Comparison of ENCODE assay signal across 19 cellular contexts in genomic region chr19:18765224-18765623, GRCh38. TPM values are rescaled to one million over a fixed set of nuclear protein-coding genes. Genes with fewer than 3 reads are reported as not detected.
DNase-seq lines count a peak whose midpoint lies in the region; ATAC-seq, FAIRE-seq and TF ChIP-seq lines count a peak whose summit lies in the region.
"Had no signal": no experiment of that assay in that cellular context is flagged by ENCODE, and none has a peak within 500 bp of the region (broad histone marks: within the 10 kb centered on the region; RNA-seq: fewer than 3 reads in every experiment).

No MANE protein-coding gene starts in this region.

- WGBS in small intestine, 3 donors = 12 to 64% (median 31%) methylated on average over 8 of the region's 8 CpGs

- POLR2A ChIA-PET in RWPE1 (lab: Yijun Ruan, JAX; ENCODE audit: low non-redundant PET) = no interaction called here
- POLR2A ChIA-PET in naive thymus-derived CD8-positive, alpha-beta T cell (lab: Charles Lee) = interaction anchor here (0.7 to 1.2 kb wide), 2 partner anchors 9 to 168 kb away, joined by 3 read pairs; no protein-coding TSS in a partner anchor

- H3K4me3 Mint-ChIP-seq in naive thymus-derived CD8-positive, alpha-beta T cell = no peak overlapping the region
- H3K4me3 Mint-ChIP-seq: activated naive CD8-positive, alpha-beta T cell; CD4-positive, alpha-beta memory T cell had no signal

- CTCF ChIA-PET in RWPE1 (lab: Yijun Ruan, JAX) = interaction anchor here (0.9 kb wide), 1 partner anchor 9 kb away, joined by 4 read pairs; no protein-coding TSS in a partner anchor

- peaks cover 0 to 9% (median 3%) of the 10 kb centered on the region in 3 donors for H3K36me3 Mint-ChIP-seq in naive thymus-derived CD8-positive, alpha-beta T cell
- H3K36me3 Mint-ChIP-seq: activated naive CD8-positive, alpha-beta T cell had no signal

- peaks cover 0 to 3% of the 10 kb centered on the region in 2 donors for H3K4me1 ChIP-seq in small intestine (ENCODE audit: control insufficient read depth in 2 of 2, insufficient read depth in 1 of 2, low read depth in 1 of 2, low read length in 1 of 2)

- no peak for FAIRE-seq in small intestine (lab: Jason Lieb, UNC)
- FAIRE-seq: A204.1, G401.6 had no signal

- H3K4me3 ChIP-seq in small intestine (ENCODE audit: low read depth in 1 of 2, low read length in 2 of 2) = no peak overlapping the region
- H3K4me3 ChIP-seq: hepatocyte had no signal

- H3K36me3 ChIP-seq in small intestine (ENCODE audit: control insufficient read depth in 2 of 2, insufficient read depth in 2 of 2, low read length in 2 of 2) = no peaks in the 10 kb centered on the region

- DNase-seq in NCI-H748 (lab: John Stamatoyannopoulos, UW; ENCODE audit: unreplicated experiment) (peak; percentile 66), NCI-H748 treated with DMSO at 0.1 percent for 48 hours (lab: John Stamatoyannopoulos, UW) (no peak), NCI-H2107 treated with DMSO at 0.1 percent for 48 hours (lab: John Stamatoyannopoulos, UW; ENCODE audit: unreplicated experiment) (peak; percentile 86), RWPE1 (ENCODE audit: low spot score) (no peak), small intestine (peak; percentile 34)
- no peak for DNase-seq in naive thymus-derived CD8-positive, alpha-beta T cell
- DNase-seq: activated CD4-positive, alpha-beta T cell treated with anti-CD3 and anti-CD28 coated beads, Interleukin-2, amount 50 U/mL, for 4 hours; activated T-cell treated with anti-CD3 and anti-CD28 coated beads, Interleukin-2, amount 50 U/mL, for 1 hour; HCEC 1CT; kidney glomerular epithelial cell; NCI-H1092; trophoblast cell had no signal

- ATAC-seq in HG03135 (IDR thresholded peaks at IDR 0.05; ENCODE audit: unreplicated experiment) (no peak), GM21619 (IDR thresholded peaks at IDR 0.05; ENCODE audit: unreplicated experiment) (no peak)
- ATAC-seq in naive thymus-derived CD8-positive, alpha-beta T cell = no peak

- no peaks in the 10 kb centered on the region for H3K9me3 Mint-ChIP-seq in naive thymus-derived CD8-positive, alpha-beta T cell
- H3K9me3 Mint-ChIP-seq: CD4-positive, alpha-beta memory T cell had no signal

- no peaks in the 10 kb centered on the region for H3K27me3 Mint-ChIP-seq in naive thymus-derived CD8-positive, alpha-beta T cell
- H3K27me3 Mint-ChIP-seq: activated naive CD8-positive, alpha-beta T cell; CD4-positive, alpha-beta memory T cell had no signal

- H3K27ac Mint-ChIP-seq in naive thymus-derived CD8-positive, alpha-beta T cell = peak overlapping the region in 1 of 10 donors; percentile 48
- H3K27ac Mint-ChIP-seq: activated naive CD8-positive, alpha-beta T cell had no signal

- H3K27me3 ChIP-seq in small intestine (ENCODE audit: control insufficient read depth in 2 of 2, insufficient read depth in 2 of 2, low read length in 2 of 2) = no peaks in the 10 kb centered on the region
- H3K27me3 ChIP-seq: hepatocyte had no signal

- H3K27ac ChIP-seq in RWPE1 (peak overlapping the region; percentile 95), small intestine (ENCODE audit: low read depth in 1 of 2, low read length in 1 of 2) (no peak overlapping the region)
- H3K27ac ChIP-seq: hepatocyte had no signal

- H3K9me3 ChIP-seq in small intestine (ENCODE audit: control insufficient read depth, low read depth) = no peaks in the 10 kb centered on the region

- H3K4me1 Mint-ChIP-seq in naive thymus-derived CD8-positive, alpha-beta T cell = peaks cover 0 to 2% (median under 1%) of the 10 kb centered on the region in 4 donors
- H3K4me1 Mint-ChIP-seq: CD4-positive, alpha-beta memory T cell had no signal

- no peak for TF ChIP-seq CTCF in RWPE1 (conservative IDR thresholded peaks at IDR 0.05; ENCODE audit: low read depth)

RNA-seq across cellular contexts. Expression of gene COMP, which starts 25.9 kb away (rescaled TPM):
- polyA plus RNA-seq in small intestine = 1 to 10 TPM in 1 of 3 donors, not detected in 2; 1.8 TPM
- not detected for total RNA-seq in naive thymus-derived CD8-positive, alpha-beta T cell
- polyA plus RNA-seq in naive thymus-derived CD8-positive, alpha-beta T cell = not detected
- total RNA-seq: CD4-positive, alpha-beta memory T cell had no signal
- polyA plus RNA-seq: CD4-positive, alpha-beta memory T cell had no signal

Comparison
In these comparisons a context has a peak if more than half of its experiments do, and no peak if none do; other contexts are left out.
1. DNase-seq: peak in NCI-H748 (single experiment), NCI-H2107 treated with DMSO at 0.1 percent for 48 hours (single experiment) and small intestine (single experiment); none in NCI-H748 treated with DMSO at 0.1 percent for 48 hours (single experiment), RWPE1 (single experiment) and naive thymus-derived CD8-positive, alpha-beta T cell (0 of 10).